Comparison of ENCODE assay signal across 12 cellular contexts in genomic region chr17:60573139-60573975, GRCh38. TPM values are rescaled to one million over a fixed set of nuclear protein-coding genes. Genes with fewer than 3 reads are reported as not detected.
DNase-seq lines count a peak whose midpoint lies in the region; ATAC-seq, FAIRE-seq and TF ChIP-seq lines count a peak whose summit lies in the region.
"Had no signal": no experiment of that assay in that cellular context is flagged by ENCODE, and none has a peak within 500 bp of the region (broad histone marks: within the 10 kb centered on the region; RNA-seq: fewer than 3 reads in every experiment).

No MANE protein-coding gene starts in this region.

- 56 to 69% methylated on average over 2 of the region's 2 CpGs for WGBS in lung, 2 donors

- intact Hi-C loops in upper lobe of right lung (cut with DNase I) = no loop called here

- peak overlapping the region; percentile 64 to 67 for H3K27ac ChIP-seq in lung (ENCODE audit: low read depth in 1 of 2, low read length in 1 of 2)
- H3K27ac ChIP-seq in upper lobe of right lung = peak overlapping the region; percentile 70

- no peaks in the 10 kb centered on the region for H3K9me3 ChIP-seq in lung (ENCODE audit: control insufficient read depth in 2 of 2, insufficient read depth in 1 of 2, low read length in 1 of 2)
- no peaks in the 10 kb centered on the region for H3K9me3 ChIP-seq in upper lobe of right lung
- H3K9me3 ChIP-seq in HAP-1 = no peaks in the 10 kb centered on the region
- H3K9me3 ChIP-seq: pancreas had no signal

- no peaks in the 10 kb centered on the region for H3K27me3 ChIP-seq in lung (ENCODE audit: control insufficient read depth, insufficient read depth)
- no peaks in the 10 kb centered on the region for H3K27me3 ChIP-seq in upper lobe of right lung
- H3K27me3 ChIP-seq in HAP-1 (ENCODE audit: low read depth) = no peaks in the 10 kb centered on the region
- H3K27me3 ChIP-seq: pancreas had no signal

- H3K4me3 ChIP-seq in epithelial cell of proximal tubule (ENCODE audit: low read depth, low read length) (no peak overlapping the region), lung (no peak overlapping the region), upper lobe of right lung (no peak overlapping the region), HAP-1 (no peak overlapping the region)
- H3K4me3 ChIP-seq: pancreas had no signal

- no peak for FAIRE-seq in RCC 7860 (lab: Jason Lieb, UNC)
- FAIRE-seq: pancreas had no signal

- ATAC-seq in lung (ENCODE audit: insufficient read depth, low FRiP score) = no peak
- no peak for ATAC-seq in upper lobe of right lung
- ATAC-seq: left colon had no signal

- peak; percentile 58 for DNase-seq in RCC 7860 (ENCODE audit: low spot score)
- DNase-seq in epithelial cell of proximal tubule (ENCODE audit: low read depth) = peak; percentile 49
- no peak for DNase-seq in lung (ENCODE audit: low spot score)
- DNase-seq in upper lobe of right lung = no peak
- DNase-seq in NCI-H187 (lab: John Stamatoyannopoulos, UW) = no peak
- DNase-seq in SHP77 treated with DMSO at 0.1 percent for 48 hours (lab: John Stamatoyannopoulos, UW) = no peak
- DNase-seq in HAP-1 (ENCODE audit: low spot score in 2 of 2) = no peak
- DNase-seq: activated CD8-positive, alpha-beta memory T cell treated with anti-CD3 and anti-CD28 coated beads for 24 hours; DMS53; erythroblast; left colon; pancreas had no signal

- in situ Hi-C loops in HAP-1 (cut with MboI; ENCODE audit: low sequenced_read_pairs) = no loop called here

- TF ChIP-seq CTCF in epithelial cell of proximal tubule (conservative IDR thresholded peaks at IDR 0.05; ENCODE audit: low read depth, low read length) = no peak
- TF ChIP-seq CTCF in lung (IDR thresholded peaks at IDR 0.05; ENCODE audit: control extremely low read depth, extremely low read depth) = no peak
- TF ChIP-seq CTCF in upper lobe of right lung (IDR thresholded peaks at IDR 0.05) = no peak

- H3K4me1 ChIP-seq in lung (ENCODE audit: control insufficient read depth in 2 of 2, insufficient read depth in 2 of 2, low read length in 2 of 2) = peaks cover 0 to 4% of the 10 kb centered on the region in 2 donors
- H3K4me1 ChIP-seq in upper lobe of right lung = peaks cover 19% of the 10 kb centered on the region
- H3K4me1 ChIP-seq in HAP-1 = no peaks in the 10 kb centered on the region

- H3K36me3 ChIP-seq in lung (ENCODE audit: control insufficient read depth in 2 of 2, insufficient read depth in 2 of 2, low read length in 2 of 2) (no peaks in the 10 kb centered on the region), upper lobe of right lung (no peaks in the 10 kb centered on the region), HAP-1 (replicated peaks) (no peaks in the 10 kb centered on the region)
- H3K36me3 ChIP-seq: pancreas had no signal

RNA-seq across cellular contexts. Expression of gene PPM1D, which starts 26.6 kb away (rescaled TPM):
- 9.1 and 9.8 TPM in 2 replicates for total RNA-seq in epithelial cell of proximal tubule
- 10 to 100 TPM; 16.7 to 27.8 TPM for total RNA-seq in lung
- 1 to 10 TPM; 4.4 to 8.2 TPM for polyA plus RNA-seq in lung
- 22.3 TPM for total RNA-seq in upper lobe of right lung

RNA-seq across cellular contexts. Expression of gene APPBP2, which starts 47.3 kb away (rescaled TPM):
- total RNA-seq in epithelial cell of proximal tubule (14.5 and 16.5 TPM in 2 replicates), lung (10 to 100 TPM; 30.9 to 57.8 TPM), upper lobe of right lung (43.6 TPM)
- polyA plus RNA-seq in lung = 10 to 100 TPM in 1 of 2 donors, 1 to 10 TPM in 1; 5.7 to 10.4 TPM

Comparison
In these comparisons a context has a peak if more than half of its experiments do, and no peak if none do; other contexts are left out.
1. DNase-seq: peak in RCC 7860 (single experiment) and epithelial cell of proximal tubule (single experiment); none in lung (single experiment), upper lobe of right lung (single experiment), NCI-H187 (0 of 2), SHP77 treated with DMSO at 0.1 percent for 48 hours (single experiment) and HAP-1 (0 of 2).